In the genomic region with DNA sequence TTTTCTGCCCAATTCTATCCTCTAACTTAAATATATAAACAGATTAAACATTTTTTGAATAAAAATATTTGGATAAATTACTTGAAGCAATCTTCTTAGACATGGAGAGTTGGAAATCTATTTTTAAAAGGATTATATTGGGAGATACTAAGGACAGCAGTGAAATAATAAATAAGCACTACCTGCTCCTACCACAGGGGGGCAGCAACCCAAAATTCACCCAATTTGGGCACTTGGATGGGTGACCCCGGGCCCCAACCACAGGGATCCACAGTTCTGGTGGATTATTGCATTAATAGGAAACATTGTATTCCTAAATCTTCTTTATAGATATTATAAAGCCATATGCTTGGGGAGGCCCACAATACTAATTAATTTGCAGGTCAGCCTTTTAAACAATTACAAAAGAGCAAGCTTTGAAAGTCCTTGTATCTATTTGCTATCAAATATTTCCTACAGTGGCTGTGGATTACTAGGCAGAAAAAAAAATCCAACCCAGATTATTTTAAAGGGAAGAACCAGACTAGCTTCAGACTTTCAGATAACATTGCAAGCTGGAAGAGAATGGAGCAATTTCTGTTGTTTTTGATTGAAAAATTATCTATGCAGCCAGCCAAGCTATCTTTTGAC, we compare ENCODE assay signal across 8 cellular contexts.
DNase-seq lines count a peak whose midpoint lies in the region; ATAC-seq and TF ChIP-seq lines count a peak whose summit lies in the region.

No MANE protein-coding gene starts in this region.

- H3K9me2 ChIP-seq in HCT116 (ENCODE audit: insufficient read depth), result no peaks in the 10 kb centered on the region

- peak; percentile 39; the same call in 1 of the 2 replicates for TF ChIP-seq RAD21 in HCT116 (IDR thresholded peaks at IDR 0.05; ENCODE audit: low read depth)

- no peaks in the 10 kb centered on the region for H3K4me1 ChIP-seq in HCT116 (ENCODE audit: control insufficient read depth in 1 of 2, insufficient read depth in 2 of 2, low read length in 2 of 2)
- no peaks in the 10 kb centered on the region for H3K4me1 ChIP-seq in esophagus muscularis mucosa
- H3K4me1 ChIP-seq in psoas muscle, result no peaks in the 10 kb centered on the region

- no peaks in the 10 kb centered on the region for H3K36me3 ChIP-seq in HCT116 (ENCODE audit: control insufficient read depth in 1 of 2, insufficient read depth in 2 of 2, low read length in 2 of 2)
- no peaks in the 10 kb centered on the region for H3K36me3 ChIP-seq in esophagus muscularis mucosa
- H3K36me3 ChIP-seq in psoas muscle (ENCODE audit: insufficient read depth in 1 of 2, low read depth in 1 of 2), result no peaks in the 10 kb centered on the region

- peak; percentile 9 for DNase-seq in activated CD4-positive, CD25-positive, alpha-beta regulatory T cell treated with anti-CD3 and anti-CD28 coated beads, Interleukin-2, amount 50 U/mL, for 16 hours (ENCODE audit: low read depth, low spot score)
- DNase-seq in HCT116 (ENCODE audit: low read depth, low spot score), result peak; percentile 6
- DNase-seq in RKO (ENCODE audit: low spot score), result peak; percentile 15
- DNase-seq in esophagus muscularis mucosa (ENCODE audit: extremely low spot score), result no peak
- no peak for DNase-seq in psoas muscle
- no peak for DNase-seq in middle frontal gyrus (ENCODE audit: extremely low spot score, low spot score)

- H2AFZ ChIP-seq in HCT116 (ENCODE audit: low read depth, low read length, poor library complexity, severe bottlenecking), result no peak overlapping the region

- TF ChIP-seq CTCF in HCT116 (IDR thresholded peaks at IDR 0.05 in 2 of 3, conservative IDR thresholded peaks at IDR 0.05 in 1 of 3; ENCODE audit: borderline replicate concordance in 1 of 3, insufficient read depth in 1 of 3, low read depth in 2 of 3, low read length in 2 of 3), result peak; percentile 24 to 66 (median 55); a peak in 5 of 6 replicates
- TF ChIP-seq CTCF in esophagus muscularis mucosa (IDR thresholded peaks at IDR 0.05), result peak; percentile 56 to 76 (median 70)
- TF ChIP-seq CTCF in psoas muscle (IDR thresholded peaks at IDR 0.05), result peak; percentile 60

- 6% methylated on average over 1 of the region's 1 CpG for WGBS in esophagus muscularis mucosa
- WGBS in psoas muscle, 3 donors, result 2 to 5% (median 3%) methylated on average over 1 of the region's 1 CpG

- no peaks in the 10 kb centered on the region for H3K9me3 ChIP-seq in HCT116 (ENCODE audit: control insufficient read depth in 1 of 2, insufficient read depth in 1 of 2, low read depth in 1 of 2, low read length in 2 of 2)
- H3K9me3 ChIP-seq in esophagus muscularis mucosa, result no peaks in the 10 kb centered on the region
- no peaks in the 10 kb centered on the region for H3K9me3 ChIP-seq in psoas muscle

- no peak for ATAC-seq in activated CD4-positive, CD25-positive, alpha-beta regulatory T cell treated with anti-CD3 and anti-CD28 coated beads, Interleukin-2, amount 50 U/mL, for 24 hours
- peak; percentile 67 for ATAC-seq in HCT116
- ATAC-seq in psoas muscle, result no peak
- no peak for ATAC-seq in HG03460 (IDR thresholded peaks at IDR 0.05; ENCODE audit: unreplicated experiment)

- TF ChIP-seq POLR2A in HCT116 (IDR thresholded peaks at IDR 0.05; ENCODE audit: borderline replicate concordance, extremely low read depth, insufficient read depth, insufficient read length) (no peak), esophagus muscularis mucosa (IDR thresholded peaks at IDR 0.05; ENCODE audit: low read depth) (no peak)

- no peak overlapping the region for H3K9ac ChIP-seq in HCT116 (ENCODE audit: low read length)

- no peaks in the 10 kb centered on the region for H3K27me3 ChIP-seq in HCT116 (ENCODE audit: insufficient read depth, low read length)
- peaks cover 0 to 6% (median 0%) of the 10 kb centered on the region in 4 donors for H3K27me3 ChIP-seq in esophagus muscularis mucosa
- H3K27me3 ChIP-seq in psoas muscle (ENCODE audit: insufficient read depth in 3 of 3, low read length in 2 of 3), result no peaks in the 10 kb centered on the region

- H3K27ac ChIP-seq in HCT116 (ENCODE audit: low read depth, low read length), result no peak overlapping the region
- H3K27ac ChIP-seq in esophagus muscularis mucosa (replicated peaks in 1 of 4), result no peak overlapping the region
- no peak overlapping the region for H3K27ac ChIP-seq in psoas muscle

- no peak overlapping the region for H3K4me2 ChIP-seq in HCT116 (ENCODE audit: low read length)

- H3K79me2 ChIP-seq in HCT116 (ENCODE audit: insufficient read depth, low read length), result no peaks in the 10 kb centered on the region

- no peak for TF ChIP-seq EP300 in esophagus muscularis mucosa (IDR thresholded peaks at IDR 0.05)

- no peaks in the 10 kb centered on the region for H4K20me1 ChIP-seq in HCT116 (ENCODE audit: insufficient read depth)

- CTCF ChIA-PET in HCT116 (lab: Charles Lee), result interaction anchor here (1.2 to 3.0 kb wide), 4 partner anchors 40 to 377 kb away, joined by 3 to 14 read pairs (median 4); no protein-coding TSS in a partner anchor

- BruUV-seq in HCT116 (replicated peaks; lab: Mats Ljungman, UMichigan), result no TSS peak

- POLR2A ChIA-PET in HCT116 (lab: Charles Lee), result no interaction called here

- H3K4me3 ChIP-seq in HCT116 (replicated peaks in 1 of 2; ENCODE audit: low read depth in 1 of 2, low read length in 2 of 2) (no peak overlapping the region), esophagus muscularis mucosa (no peak overlapping the region), psoas muscle (no peak overlapping the region)

- RAD21 ChIA-PET in HCT116 (lab: Charles Lee; ENCODE audit: low non-redundant PET in 1 of 2, low total read pairs in 2 of 2, uncharacterized antibody in 2 of 2, unreplicated experiment in 2 of 2), result no interaction called here

- intact Hi-C loops in HCT116 (cut with micrococcal nuclease), result loop anchor here (1.0 to 5.0 kb wide), 3 partner anchors 121 to 377 kb away; no protein-coding TSS in a partner anchor
- intact Hi-C loops in esophagus muscularis mucosa (cut with DNase I), result loop anchor here (10.0 kb wide), 1 partner anchor 375 kb away; no protein-coding TSS in a partner anchor
- intact Hi-C loops in psoas muscle (cut with DNase I), result loop anchor here in 1 of 2 donors (5.0 kb wide), 2 partner anchors 123 to 287 kb away; no protein-coding TSS in a partner anchor

TF ChIP-seq in HCT116, 20 proteins besides CTCF, POLR2A, EP300 and RAD21:
- no peak for TF ChIP-seq FOSL1 (IDR thresholded peaks at IDR 0.05; ENCODE audit: low read depth)
- TF ChIP-seq POLR2AphosphoS5 (IDR thresholded peaks at IDR 0.05; ENCODE audit: low read depth, low read length), result no peak
- no peak for TF ChIP-seq EZH2 (IDR thresholded peaks at IDR 0.05)
- TF ChIP-seq ZFX (IDR thresholded peaks at IDR 0.05), result no peak
- TF ChIP-seq, protein P1, sequence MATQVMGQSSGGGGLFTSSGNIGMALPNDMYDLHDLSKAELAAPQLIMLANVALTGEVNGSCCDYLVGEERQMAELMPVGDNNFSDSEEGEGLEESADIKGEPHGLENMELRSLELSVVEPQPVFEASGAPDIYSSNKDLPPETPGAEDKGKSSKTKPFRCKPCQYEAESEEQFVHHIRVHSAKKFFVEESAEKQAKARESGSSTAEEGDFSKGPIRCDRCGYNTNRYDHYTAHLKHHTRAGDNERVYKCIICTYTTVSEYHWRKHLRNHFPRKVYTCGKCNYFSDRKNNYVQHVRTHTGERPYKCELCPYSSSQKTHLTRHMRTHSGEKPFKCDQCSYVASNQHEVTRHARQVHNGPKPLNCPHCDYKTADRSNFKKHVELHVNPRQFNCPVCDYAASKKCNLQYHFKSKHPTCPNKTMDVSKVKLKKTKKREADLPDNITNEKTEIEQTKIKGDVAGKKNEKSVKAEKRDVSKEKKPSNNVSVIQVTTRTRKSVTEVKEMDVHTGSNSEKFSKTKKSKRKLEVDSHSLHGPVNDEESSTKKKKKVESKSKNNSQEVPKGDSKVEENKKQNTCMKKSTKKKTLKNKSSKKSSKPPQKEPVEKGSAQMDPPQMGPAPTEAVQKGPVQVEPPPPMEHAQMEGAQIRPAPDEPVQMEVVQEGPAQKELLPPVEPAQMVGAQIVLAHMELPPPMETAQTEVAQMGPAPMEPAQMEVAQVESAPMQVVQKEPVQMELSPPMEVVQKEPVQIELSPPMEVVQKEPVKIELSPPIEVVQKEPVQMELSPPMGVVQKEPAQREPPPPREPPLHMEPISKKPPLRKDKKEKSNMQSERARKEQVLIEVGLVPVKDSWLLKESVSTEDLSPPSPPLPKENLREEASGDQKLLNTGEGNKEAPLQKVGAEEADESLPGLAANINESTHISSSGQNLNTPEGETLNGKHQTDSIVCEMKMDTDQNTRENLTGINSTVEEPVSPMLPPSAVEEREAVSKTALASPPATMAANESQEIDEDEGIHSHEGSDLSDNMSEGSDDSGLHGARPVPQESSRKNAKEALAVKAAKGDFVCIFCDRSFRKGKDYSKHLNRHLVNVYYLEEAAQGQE (IDR thresholded peaks at IDR 0.05; ENCODE audit: low read depth), result no peak
- no peak for TF ChIP-seq ELF1 (IDR thresholded peaks at IDR 0.05; ENCODE audit: borderline replicate concordance, low read depth)
- TF ChIP-seq, protein P2, sequence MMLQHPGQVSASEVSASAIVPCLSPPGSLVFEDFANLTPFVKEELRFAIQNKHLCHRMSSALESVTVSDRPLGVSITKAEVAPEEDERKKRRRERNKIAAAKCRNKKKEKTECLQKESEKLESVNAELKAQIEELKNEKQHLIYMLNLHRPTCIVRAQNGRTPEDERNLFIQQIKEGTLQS (IDR thresholded peaks at IDR 0.05), result no peak
- TF ChIP-seq EZH2phosphoT487 (IDR thresholded peaks at IDR 0.05; ENCODE audit: borderline replicate concordance), result no peak
- no peak for TF ChIP-seq SIN3A (IDR thresholded peaks at IDR 0.05; ENCODE audit: low read depth)
- no peak for TF ChIP-seq JUND (IDR thresholded peaks at IDR 0.05)
- TF ChIP-seq EGR1 (IDR thresholded peaks at IDR 0.05; ENCODE audit: low read depth), result no peak
- TF ChIP-seq, protein P3, sequence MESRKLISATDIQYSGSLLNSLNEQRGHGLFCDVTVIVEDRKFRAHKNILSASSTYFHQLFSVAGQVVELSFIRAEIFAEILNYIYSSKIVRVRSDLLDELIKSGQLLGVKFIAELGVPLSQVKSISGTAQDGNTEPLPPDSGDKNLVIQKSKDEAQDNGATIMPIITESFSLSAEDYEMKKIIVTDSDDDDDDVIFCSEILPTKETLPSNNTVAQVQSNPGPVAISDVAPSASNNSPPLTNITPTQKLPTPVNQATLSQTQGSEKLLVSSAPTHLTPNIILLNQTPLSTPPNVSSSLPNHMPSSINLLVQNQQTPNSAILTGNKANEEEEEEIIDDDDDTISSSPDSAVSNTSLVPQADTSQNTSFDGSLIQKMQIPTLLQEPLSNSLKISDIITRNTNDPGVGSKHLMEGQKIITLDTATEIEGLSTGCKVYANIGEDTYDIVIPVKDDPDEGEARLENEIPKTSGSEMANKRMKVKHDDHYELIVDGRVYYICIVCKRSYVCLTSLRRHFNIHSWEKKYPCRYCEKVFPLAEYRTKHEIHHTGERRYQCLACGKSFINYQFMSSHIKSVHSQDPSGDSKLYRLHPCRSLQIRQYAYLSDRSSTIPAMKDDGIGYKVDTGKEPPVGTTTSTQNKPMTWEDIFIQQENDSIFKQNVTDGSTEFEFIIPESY (IDR thresholded peaks at IDR 0.05; ENCODE audit: extremely low read depth, insufficient replicate concordance, low read length), result no peak

Comparison
In these comparisons a context has a peak if more than half of its experiments do, and no peak if none do; other contexts are left out.
1. DNase-seq: peak in activated CD4-positive, CD25-positive, alpha-beta regulatory T cell treated with anti-CD3 and anti-CD28 coated beads, Interleukin-2, amount 50 U/mL, for 16 hours (single experiment), HCT116 (single experiment) and RKO (single experiment); none in esophagus muscularis mucosa (single experiment), psoas muscle (0 of 2) and middle frontal gyrus (single experiment).
2. Peak in every context shown above with its lines, with median percentiles within 50 percentile points of each other: CTCF ChIP-seq.